ENCODE assay signal across 9 cellular contexts in genomic region chr2:47344890-47345583, GRCh38. TPM values are rescaled to one million over a fixed set of nuclear protein-coding genes. Genes with fewer than 3 reads are reported as not detected.
DNase-seq lines count a peak whose midpoint lies in the region; ATAC-seq, FAIRE-seq and TF ChIP-seq lines count a peak whose summit lies in the region.
"Had no signal": no experiment of that assay in that cellular context is flagged by ENCODE, and none has a peak within 500 bp of the region (broad histone marks: within the 10 kb centered on the region; RNA-seq: fewer than 3 reads in every experiment).

No MANE protein-coding gene starts in this region.

- H3K27ac ChIP-seq in heart right ventricle (peak overlapping the region; percentile 59 to 95 (median 82)), pancreas (peak overlapping the region; percentile 60 to 95 (median 81))

- H3K36me3 Mint-ChIP-seq in stimulated activated naive B cell treated with anti-CD40 and anti-IgM and Interleukin-4, amounts not matched to agents 10 μg/mL and 1 μg/mL and 100 μg/mL, for 72 hours: no peaks in the 10 kb centered on the region

- H3K27me3 ChIP-seq in adipocyte (replicated peaks; ENCODE audit: control insufficient read depth, insufficient read depth, low read length) (peaks cover 8% of the 10 kb centered on the region), heart right ventricle (peaks cover 0 to 8% (median 0%) of the 10 kb centered on the region in 7 donors), pancreas (no peaks in the 10 kb centered on the region)

- H3K4me1 Mint-ChIP-seq in stimulated activated naive B cell treated with anti-CD40 and anti-IgM and Interleukin-4, amounts not matched to agents 10 μg/mL and 1 μg/mL and 100 μg/mL, for 72 hours: peaks cover 13 to 14% of the 10 kb centered on the region in 2 donors

- intact Hi-C loops in heart right ventricle (cut with DNase I) (no loop called here), pancreas (cut with DNase I) (no loop called here)

- H3K27ac Mint-ChIP-seq in stimulated activated naive B cell treated with anti-CD40 and anti-IgM and Interleukin-4, amounts not matched to agents 10 μg/mL and 1 μg/mL and 100 μg/mL, for 72 hours: no peak overlapping the region

- H3K4me1 ChIP-seq in adipocyte (ENCODE audit: control insufficient read depth, insufficient read depth, low read length) (peaks cover 5% of the 10 kb centered on the region), heart right ventricle (peaks cover 0 to 40% (median 16%) of the 10 kb centered on the region in 9 donors), pancreas (peaks cover 0 to 20% (median 8%) of the 10 kb centered on the region in 3 donors)

- H3K9ac ChIP-seq in adipocyte (ENCODE audit: low read length): no peak overlapping the region

- DNase-seq in COR-L47 (lab: John Stamatoyannopoulos, UW) (peak; percentile 95), NCI-H146 treated with DMSO at 0.1 percent for 48 hours (lab: John Stamatoyannopoulos, UW; ENCODE audit: unreplicated experiment) (peak; percentile 99), adipocyte (ENCODE audit: low read depth) (peak; percentile 46), heart right ventricle (peak; percentile 63 to 87), pancreas (peak; percentile 75 to 91 (median 82)), SKM-1 treated with dmso at 0.1 percent for 144 hours (lab: John Stamatoyannopoulos, UW; ENCODE audit: unreplicated experiment) (no peak), mesenteric fat pad (ENCODE audit: low spot score) (no peak)
- no peak for DNase-seq in stimulated activated naive B cell treated with anti-CD40 and anti-IgM and Interleukin-4, amounts not matched to agents 10 μg/mL and 1 μg/mL and 100 μg/mL, for 72 hours

- no peaks in the 10 kb centered on the region for H3K9me3 Mint-ChIP-seq in stimulated activated naive B cell treated with anti-CD40 and anti-IgM and Interleukin-4, amounts not matched to agents 10 μg/mL and 1 μg/mL and 100 μg/mL, for 72 hours

- H3K9me3 ChIP-seq in adipocyte (ENCODE audit: control insufficient read depth, low read length): no peaks in the 10 kb centered on the region
- no peaks in the 10 kb centered on the region for H3K9me3 ChIP-seq in heart right ventricle
- no peaks in the 10 kb centered on the region for H3K9me3 ChIP-seq in pancreas

- H3K4me3 ChIP-seq in adipocyte (ENCODE audit: low read length): no peak overlapping the region
- H3K4me3 ChIP-seq in heart right ventricle: peak overlapping the region in 9 of 10 donors; percentile 26 to 59 (median 44)
- peak overlapping the region in 2 of 4 donors; percentile 27 to 36 for H3K4me3 ChIP-seq in pancreas

- ATAC-seq in heart right ventricle (peak; percentile 94 to 100 (median 98)), pancreas (peak; percentile 97 to 98 (median 97))
- no peak for ATAC-seq in stimulated activated naive B cell treated with anti-CD40 and anti-IgM and Interleukin-4, amounts not matched to agents 10 μg/mL and 1 μg/mL and 100 μg/mL, for 72 hours (replicated peaks)

- TF ChIP-seq CTCF in heart right ventricle (IDR thresholded peaks at IDR 0.05) (peak in 7 of 9 donors; percentile 8 to 32 (median 18)), pancreas (IDR thresholded peaks at IDR 0.05) (peak in 3 of 4 donors; percentile 16 to 20 (median 16))

- no peak for FAIRE-seq in pancreas (lab: Jason Lieb, UNC)

- 5% methylated on average over 13 of the region's 13 CpGs for WGBS in heart right ventricle, 2 donors
- WGBS in pancreas, 2 donors: 1% methylated on average over 13 of the region's 13 CpGs

- H3K4me3 Mint-ChIP-seq in stimulated activated naive B cell treated with anti-CD40 and anti-IgM and Interleukin-4, amounts not matched to agents 10 μg/mL and 1 μg/mL and 100 μg/mL, for 72 hours: peak overlapping the region in 1 of 2 donors; percentile 25

- H3K27me3 Mint-ChIP-seq in stimulated activated naive B cell treated with anti-CD40 and anti-IgM and Interleukin-4, amounts not matched to agents 10 μg/mL and 1 μg/mL and 100 μg/mL, for 72 hours: peaks cover 30 to 37% of the 10 kb centered on the region in 2 donors

- H3K36me3 ChIP-seq in adipocyte (ENCODE audit: control insufficient read depth, insufficient read depth, low read length, severe bottlenecking) (no peaks in the 10 kb centered on the region), heart right ventricle (no peaks in the 10 kb centered on the region), pancreas (no peaks in the 10 kb centered on the region)

RNA-seq across cellular contexts. Expression of gene EPCAM, which starts 24.1 kb away (rescaled TPM):
- total RNA-seq in heart right ventricle: 1 to 10 TPM in 2 of 10 donors, under 1 TPM in 5, not detected in 3; 0.16 to 2.9 (median 0.46) TPM
- under 1 TPM; 0.07 to 0.15 TPM for polyA plus RNA-seq in heart right ventricle
- total RNA-seq in pancreas: 100 to 1,000 TPM in 3 of 6 donors, 10 to 100 TPM in 3; 72.3 to 184 (median 99.5) TPM
- polyA plus RNA-seq in pancreas: 100 to 1,000 TPM in 1 of 2 donors, 10 to 100 TPM in 1; 98.8 to 180 TPM
- 1.4 TPM for total RNA-seq in mesenteric fat pad
- total RNA-seq: mononuclear cell had no signal

RNA-seq across cellular contexts. Expression of gene MSH2, which starts 57.9 kb away (rescaled TPM):
- 10 to 100 TPM; 10.5 to 18.9 (median 16.7) TPM for total RNA-seq in heart right ventricle
- polyA plus RNA-seq in heart right ventricle: 1 to 10 TPM; 4.3 to 6.5 TPM
- 10 to 100 TPM in 1 of 6 donors, 1 to 10 TPM in 5; 5.1 to 10.3 (median 8.2) TPM for total RNA-seq in pancreas
- polyA plus RNA-seq in pancreas: 1 to 10 TPM; 3.3 to 6.5 TPM
- total RNA-seq in mesenteric fat pad: 8.3 TPM

Comparison
In these comparisons a context has a peak if more than half of its experiments do, and no peak if none do; other contexts are left out.
1. DNase-seq: peak in COR-L47 (single experiment), NCI-H146 treated with DMSO at 0.1 percent for 48 hours (single experiment), adipocyte (single experiment), heart right ventricle (2 of 2) and pancreas (6 of 6); none in stimulated activated naive B cell treated with anti-CD40 and anti-IgM and Interleukin-4, amounts not matched to agents 10 μg/mL and 1 μg/mL and 100 μg/mL, for 72 hours (single experiment), SKM-1 treated with dmso at 0.1 percent for 144 hours (single experiment) and mesenteric fat pad (single experiment).
2. ATAC-seq: peak in heart right ventricle (8 of 8) and pancreas (4 of 4); none in stimulated activated naive B cell treated with anti-CD40 and anti-IgM and Interleukin-4, amounts not matched to agents 10 μg/mL and 1 μg/mL and 100 μg/mL, for 72 hours (0 of 2).
3. RNA of gene EPCAM, which starts 24.1 kb away (total RNA-seq): 72.3 to 184 TPM in pancreas; 1.4 TPM in mesenteric fat pad (single experiment) and 0.16 to 2.9 TPM in heart right ventricle; every median in the first group is over 10 times any median in the second.